In genomic region chr20:5072756-5073153, GRCh38 we compare ENCODE assay signal across 16 cellular contexts. TPM values are rescaled to one million over a fixed set of nuclear protein-coding genes. Genes with fewer than 3 reads are reported as not detected.
DNase-seq lines count a peak whose midpoint lies in the region; ATAC-seq, FAIRE-seq and TF ChIP-seq lines count a peak whose summit lies in the region.
"Had no signal": no experiment of that assay in that cellular context is flagged by ENCODE, and none has a peak within 500 bp of the region (broad histone marks: within the 10 kb centered on the region; RNA-seq: fewer than 3 reads in every experiment).

No MANE protein-coding gene starts in this region.

- H3K9me3 ChIP-seq in gastrocnemius medialis = no peaks in the 10 kb centered on the region
- H3K9me3 ChIP-seq: HAP-1 had no signal

- TF ChIP-seq POLR2A in gastrocnemius medialis (IDR thresholded peaks at IDR 0.05) = no peak

- intact Hi-C loops in CD14-positive monocyte (cut with micrococcal nuclease) (no loop called here), gastrocnemius medialis (cut with DNase I; ENCODE audit: low total_unique reads) (no loop called here)

- no peaks in the 10 kb centered on the region for H3K36me3 ChIP-seq in gastrocnemius medialis
- H3K36me3 ChIP-seq: HAP-1 had no signal

- H3K9me3 Mint-ChIP-seq in CD14-positive monocyte (peaks cover 0 to 3% (median 0%) of the 10 kb centered on the region in 7 donors), mesothelial cell of epicardium (no peaks in the 10 kb centered on the region)
- H3K9me3 Mint-ChIP-seq: activated T-helper 1 cell treated with anti-CD3 and anti-CD28 coated beads, Interleukin-12 subunit alpha, Interleukin-12 subunit beta, Interleukin-2, Interleukin-4 antibody, amounts not matched to agents 30 ng/mL and 10 ng/mL and 1 ng/mL, durations not matched to agents 14 hours and 24 hours and 36 hours; stimulated activated naive CD8-positive, alpha-beta T cell treated with anti-CD3 and anti-CD28 coated beads, Interleukin-15, Interleukin-2, amounts not matched to agents 100 ng/mL and 50 ng/mL, for 24 hours had no signal

- H3K36me3 Mint-ChIP-seq in CD14-positive monocyte = peaks cover 0 to 9% of the 10 kb centered on the region in 2 donors
- no peaks in the 10 kb centered on the region for H3K36me3 Mint-ChIP-seq in mesothelial cell of epicardium

- in situ Hi-C loops in gastrocnemius medialis (cut with MboI; ENCODE audit: low sequenced_read_pairs in 4 of 4) = no loop called here

- H3K27me3 Mint-ChIP-seq in CD14-positive monocyte (ENCODE audit: low read depth in 3 of 3) = no peaks in the 10 kb centered on the region
- no peaks in the 10 kb centered on the region for H3K27me3 Mint-ChIP-seq in mesothelial cell of epicardium (ENCODE audit: low read depth)
- H3K27me3 Mint-ChIP-seq: activated CD4-positive, alpha-beta T cell treated with anti-CD3 and anti-CD28 coated beads, Interleukin-2, amount 10 ng/mL, durations not matched to agents 24 days and 14 days; stimulated activated naive CD8-positive, alpha-beta T cell treated with anti-CD3 and anti-CD28 coated beads, Interleukin-15, Interleukin-2, amounts not matched to agents 100 ng/mL and 50 ng/mL, for 24 hours had no signal

- H3K4me3 Mint-ChIP-seq in CD14-positive monocyte = no peak overlapping the region
- no peak overlapping the region for H3K4me3 Mint-ChIP-seq in mesothelial cell of epicardium
- H3K4me3 Mint-ChIP-seq: activated CD4-positive, alpha-beta T cell treated with anti-CD3 and anti-CD28 coated beads, Interleukin-2, amount 10 ng/mL, durations not matched to agents 24 days and 14 days; activated T-helper 1 cell treated with anti-CD3 and anti-CD28 coated beads, Interleukin-12 subunit alpha, Interleukin-12 subunit beta, Interleukin-2, Interleukin-4 antibody, amounts not matched to agents 30 ng/mL and 10 ng/mL and 1 ng/mL, durations not matched to agents 14 hours and 24 hours and 36 hours; stimulated activated naive CD8-positive, alpha-beta T cell treated with anti-CD3 and anti-CD28 coated beads, Interleukin-15, Interleukin-2, amounts not matched to agents 100 ng/mL and 50 ng/mL, for 24 hours had no signal

- ATAC-seq in foreskin keratinocyte (no peak), gastrocnemius medialis (no peak)

- DNase-seq in CD14-positive monocyte (ENCODE audit: low spot score) (no peak), foreskin keratinocyte (no peak), gastrocnemius medialis (no peak), NCI-H1417 treated with DMSO at 0.1 percent for 48 hours (lab: John Stamatoyannopoulos, UW) (no peak), D721Med (ENCODE audit: insufficient read length, low spot score) (no peak), mesothelial cell of epicardium (ENCODE audit: low spot score in 2 of 2, unreplicated experiment in 2 of 2) (no peak), iPS-NIHi7 (ENCODE audit: extremely low spot score) (no peak)
- DNase-seq: activated CD4-positive, alpha-beta T cell treated with anti-CD3 and anti-CD28 coated beads, Interleukin-2, amount 10 ng/mL, durations not matched to agents 24 days and 14 days; NCI-H1105; NCI-H526; retina had no signal

- no peak for FAIRE-seq in D721Med (lab: Jason Lieb, UNC)
- FAIRE-seq: HTR-8/SVneo had no signal

- H3K27ac Mint-ChIP-seq in CD14-positive monocyte (peak overlapping the region; percentile 87 to 96 (median 94)), mesothelial cell of epicardium (no peak overlapping the region)
- H3K27ac Mint-ChIP-seq: activated CD4-positive, alpha-beta T cell treated with anti-CD3 and anti-CD28 coated beads, Interleukin-2, amount 10 ng/mL, durations not matched to agents 24 days and 14 days; activated T-helper 1 cell treated with anti-CD3 and anti-CD28 coated beads, Interleukin-12 subunit alpha, Interleukin-12 subunit beta, Interleukin-2, Interleukin-4 antibody, amounts not matched to agents 30 ng/mL and 10 ng/mL and 1 ng/mL, durations not matched to agents 14 hours and 24 hours and 36 hours; stimulated activated naive CD8-positive, alpha-beta T cell treated with anti-CD3 and anti-CD28 coated beads, Interleukin-15, Interleukin-2, amounts not matched to agents 100 ng/mL and 50 ng/mL, for 24 hours had no signal

- H3K27me3 ChIP-seq in foreskin keratinocyte = no peaks in the 10 kb centered on the region
- no peaks in the 10 kb centered on the region for H3K27me3 ChIP-seq in gastrocnemius medialis

- no peak for TF ChIP-seq CTCF in CD14-positive monocyte (IDR thresholded peaks at IDR 0.05)
- no peak for TF ChIP-seq CTCF in VCaP (conservative IDR thresholded peaks at IDR 0.05)
- no peak for TF ChIP-seq CTCF in foreskin keratinocyte (conservative IDR thresholded peaks at IDR 0.05)
- no peak for TF ChIP-seq CTCF in gastrocnemius medialis (IDR thresholded peaks at IDR 0.05 in 4 of 5, conservative IDR thresholded peaks at IDR 0.05 in 1 of 5)
- no peak for TF ChIP-seq CTCF in D721Med (IDR thresholded peaks at IDR 0.05; ENCODE audit: insufficient read depth, missing control alignments)
- no peak for TF ChIP-seq CTCF in mesothelial cell of epicardium (IDR thresholded peaks at IDR 0.05; ENCODE audit: unreplicated experiment)

- H3K27ac ChIP-seq in VCaP (peak overlapping the region; percentile 71), foreskin keratinocyte (peak overlapping the region; percentile 61), gastrocnemius medialis (peak overlapping the region in 3 of 4 donors; percentile 20 to 37 (median 32))

- H3K4me3 ChIP-seq in gastrocnemius medialis = no peak overlapping the region
- H3K4me3 ChIP-seq: HAP-1 had no signal

- H3K4me1 ChIP-seq in foreskin keratinocyte = peaks cover 11% of the 10 kb centered on the region
- H3K4me1 ChIP-seq in gastrocnemius medialis = peaks cover 8 to 11% of the 10 kb centered on the region in 2 donors

- H3K4me1 Mint-ChIP-seq in CD14-positive monocyte (peaks cover 52% of the 10 kb centered on the region), mesothelial cell of epicardium (no peaks in the 10 kb centered on the region)

RNA-seq across cellular contexts. Expression of gene TMEM230, which starts 40.1 kb away (rescaled TPM):
- polyA plus RNA-seq in CD14-positive monocyte = 100 to 1,000 TPM; 163 to 231 TPM
- total RNA-seq in foreskin keratinocyte = 84.7 and 110 TPM in 2 replicates
- polyA plus RNA-seq in foreskin keratinocyte = 84.0 and 101 TPM in 2 replicates
- 10 to 100 TPM; 59.6 to 87.5 (median 76.3) TPM for total RNA-seq in gastrocnemius medialis
- total RNA-seq in mesothelial cell of epicardium = 60.7 to 66.5 TPM (median 64.7 TPM) in 3 replicates

RNA-seq across cellular contexts. Expression of gene PCNA, which starts 47.0 kb away (rescaled TPM):
- polyA plus RNA-seq in CD14-positive monocyte (10 to 100 TPM; 27.9 to 35.0 TPM), foreskin keratinocyte (209 and 255 TPM in 2 replicates)
- total RNA-seq in foreskin keratinocyte (222 and 256 TPM in 2 replicates), gastrocnemius medialis (10 to 100 TPM; 19.1 to 40.0 (median 25.4) TPM), mesothelial cell of epicardium (82.6 to 89.8 TPM (median 87.5 TPM) in 3 replicates)

RNA-seq across cellular contexts. Expression of gene CDS2, which starts 54.1 kb away (rescaled TPM):
- polyA plus RNA-seq in CD14-positive monocyte = 10 to 100 TPM; 54.4 to 62.6 TPM
- total RNA-seq in foreskin keratinocyte = 22.6 and 25.2 TPM in 2 replicates
- 14.0 and 15.9 TPM in 2 replicates for polyA plus RNA-seq in foreskin keratinocyte
- 10 to 100 TPM in 3 of 4 donors, 1 to 10 TPM in 1; 9.0 to 18.5 (median 14.5) TPM for total RNA-seq in gastrocnemius medialis
- 41.6 to 44.9 TPM (median 42.2 TPM) in 3 replicates for total RNA-seq in mesothelial cell of epicardium
